ENCODE assay signal across 9 cellular contexts in genomic region chr22:19109198-19110063, GRCh38. TPM values are rescaled to one million over a fixed set of nuclear protein-coding genes. Genes with fewer than 3 reads are reported as not detected.
DNase-seq lines count a peak whose midpoint lies in the region; ATAC-seq and TF ChIP-seq lines count a peak whose summit lies in the region.
"Had no signal": no experiment of that assay in that cellular context is flagged by ENCODE, and none has a peak within 500 bp of the region (broad histone marks: within the 10 kb centered on the region; RNA-seq: fewer than 3 reads in every experiment).

No MANE protein-coding gene starts in this region.

- no peaks in the 10 kb centered on the region for H3K9me3 Mint-ChIP-seq in MCF 10A (ENCODE audit: unreplicated experiment)

- POLR2A ChIA-PET in MCF 10A (lab: Yijun Ruan, JAX): interaction anchor here (0.8 to 4.0 kb wide), 6 partner anchors 10 to 64 kb away, joined by 3 to 43 read pairs (median 8); partner anchors contain the start of genes DGCR2 and ESS2

- no peak for TF ChIP-seq POLR2A in testis (IDR thresholded peaks at IDR 0.05)

- peak; percentile 43 for DNase-seq in NCI-H510A treated with DMSO at 0.1 percent for 48 hours (lab: John Stamatoyannopoulos, UW)
- DNase-seq in NCI-H510A (lab: John Stamatoyannopoulos, UW): no peak
- DNase-seq in SIG-M5 treated with dmso at 0.1 percent for 504 hours (lab: John Stamatoyannopoulos, UW; ENCODE audit: unreplicated experiment): peak; percentile 99
- DNase-seq in MCF 10A (ENCODE audit: unreplicated experiment): peak; percentile 89
- DNase-seq in lung (ENCODE audit: low spot score): peak; percentile 69
- DNase-seq in upper lobe of right lung: peak; percentile 49
- DNase-seq in testis: no peak

- H3K4me3 Mint-ChIP-seq in MCF 10A (ENCODE audit: unreplicated experiment): peak overlapping the region; percentile 49

- H3K4me3 ChIP-seq in lung (no peak overlapping the region), upper lobe of right lung (peak overlapping the region; percentile 1), testis (no peak overlapping the region)

- ATAC-seq in HG03095 (IDR thresholded peaks at IDR 0.05; ENCODE audit: unreplicated experiment): peak; percentile 78
- ATAC-seq in lung (ENCODE audit: insufficient read depth, low FRiP score): peak; percentile 81
- ATAC-seq in upper lobe of right lung: peak; percentile 88

- intact Hi-C loops in MCF 10A (cut with micrococcal nuclease): no loop called here
- intact Hi-C loops in upper lobe of right lung (cut with DNase I): no loop called here
- intact Hi-C loops in testis (cut with DNase I; ENCODE audit: low total_unique reads): no loop called here

- 19 to 31% methylated on average over 7 of the region's 7 CpGs for WGBS in lung, 2 donors
- 79 to 81% methylated on average over 7 of the region's 7 CpGs for WGBS in testis, 2 donors

- TF ChIP-seq CTCF in MCF 10A (IDR thresholded peaks at IDR 0.05; ENCODE audit: unreplicated experiment): no peak
- TF ChIP-seq CTCF in lung (IDR thresholded peaks at IDR 0.05; ENCODE audit: control extremely low read depth, extremely low read depth): no peak
- no peak for TF ChIP-seq CTCF in upper lobe of right lung (IDR thresholded peaks at IDR 0.05)
- TF ChIP-seq CTCF in testis (IDR thresholded peaks at IDR 0.05): no peak

- peaks cover 14% of the 10 kb centered on the region for H3K36me3 Mint-ChIP-seq in MCF 10A (ENCODE audit: insufficient read depth, unreplicated experiment)

- H3K4me1 ChIP-seq in lung (ENCODE audit: control insufficient read depth in 2 of 2, insufficient read depth in 2 of 2, low read length in 2 of 2): peaks cover 9 to 21% of the 10 kb centered on the region in 2 donors
- peaks cover 54% of the 10 kb centered on the region for H3K4me1 ChIP-seq in upper lobe of right lung
- peaks cover 6% of the 10 kb centered on the region for H3K4me1 ChIP-seq in testis

- H3K4me1 Mint-ChIP-seq in MCF 10A (ENCODE audit: insufficient read depth, unreplicated experiment): peaks cover 34% of the 10 kb centered on the region

- H3K36me3 ChIP-seq in lung (ENCODE audit: control insufficient read depth in 2 of 2, insufficient read depth in 2 of 2, low read length in 2 of 2) (peaks cover 0 to 2% of the 10 kb centered on the region in 2 donors), upper lobe of right lung (no peaks in the 10 kb centered on the region), testis (ENCODE audit: low read depth, missing control alignments) (no peaks in the 10 kb centered on the region)

- no peaks in the 10 kb centered on the region for H3K27me3 Mint-ChIP-seq in MCF 10A (ENCODE audit: insufficient read depth, unreplicated experiment)

- CTCF ChIA-PET in MCF 10A (lab: Yijun Ruan, JAX): interaction anchor here (0.6 to 1.8 kb wide), 3 partner anchors 9 to 24 kb away, joined by 3 to 9 read pairs (median 6); no protein-coding TSS in a partner anchor

- H3K27ac ChIP-seq in lung (ENCODE audit: low read depth in 1 of 2, low read length in 1 of 2) (peak overlapping the region in 1 of 2 donors; percentile 68), upper lobe of right lung (peak overlapping the region; percentile 75), testis (no peak overlapping the region)
- H3K27ac ChIP-seq: C4-2B had no signal

- H3K9me3 ChIP-seq in lung (ENCODE audit: control insufficient read depth in 2 of 2, insufficient read depth in 1 of 2, low read length in 1 of 2): no peaks in the 10 kb centered on the region
- H3K9me3 ChIP-seq in upper lobe of right lung: no peaks in the 10 kb centered on the region
- H3K9me3 ChIP-seq in testis: no peaks in the 10 kb centered on the region

- H3K27ac Mint-ChIP-seq in MCF 10A (ENCODE audit: low read depth, unreplicated experiment): peak overlapping the region; percentile 94

- H3K27me3 ChIP-seq in lung (ENCODE audit: control insufficient read depth, insufficient read depth) (no peaks in the 10 kb centered on the region), upper lobe of right lung (no peaks in the 10 kb centered on the region), testis (no peaks in the 10 kb centered on the region)

- BruUV-seq in MCF 10A (replicated peaks; lab: Mats Ljungman, UMichigan): no TSS peak

RNA-seq across cellular contexts. Expression of gene DGCR2, which starts 12.8 kb away (rescaled TPM):
- 41.2 and 50.1 TPM in 2 replicates for total RNA-seq in MCF 10A (2022)
- 10 to 100 TPM; 57.9 to 77.4 TPM for total RNA-seq in lung
- 10 to 100 TPM; 40.4 to 43.0 TPM for polyA plus RNA-seq in lung
- total RNA-seq in upper lobe of right lung: 70.6 TPM
- 100 to 1,000 TPM in 1 of 2 donors, 10 to 100 TPM in 1; 89.5 to 106 TPM for total RNA-seq in testis
- 64.6 TPM for polyA plus RNA-seq in testis (ENCODE audit: insufficient read depth, low read depth, low replicate concordance)

RNA-seq across cellular contexts. Expression of gene TSSK2, which starts 21.7 kb away (rescaled TPM):
- total RNA-seq in MCF 10A (2022): not detected in 2 replicates
- total RNA-seq in lung: under 1 TPM in 1 of 2 donors, not detected in 1; 0.25 TPM
- under 1 TPM; 0.08 TPM for polyA plus RNA-seq in lung
- not detected for total RNA-seq in upper lobe of right lung
- total RNA-seq in testis: 100 to 1,000 TPM in 1 of 2 donors, 10 to 100 TPM in 1; 66.0 to 188 TPM
- 205 TPM for polyA plus RNA-seq in testis (ENCODE audit: insufficient read depth, low read depth, low replicate concordance)

RNA-seq across cellular contexts. Expression of gene ESS2, which starts 35.0 kb away (rescaled TPM):
- 12.4 and 18.1 TPM in 2 replicates for total RNA-seq in MCF 10A (2022)
- 10 to 100 TPM in 1 of 2 donors, 1 to 10 TPM in 1; 7.9 to 15.3 TPM for total RNA-seq in lung
- 10 to 100 TPM; 12.2 to 19.8 TPM for polyA plus RNA-seq in lung
- total RNA-seq in upper lobe of right lung: 14.0 TPM
- total RNA-seq in testis: 10 to 100 TPM; 27.4 to 38.0 TPM
- 42.9 TPM for polyA plus RNA-seq in testis (ENCODE audit: insufficient read depth, low read depth, low replicate concordance)

RNA-seq across cellular contexts. Expression of gene GSC2, which starts 40.7 kb away (rescaled TPM):
- total RNA-seq in MCF 10A (2022) (not detected in 2 replicates), lung (not detected), upper lobe of right lung (not detected), testis (10 to 100 TPM; 15.3 to 16.0 TPM)
- polyA plus RNA-seq in lung (not detected), testis (ENCODE audit: insufficient read depth, low read depth, low replicate concordance) (2.3 TPM)

Comparison
In these comparisons a context has a peak if more than half of its experiments do, and no peak if none do; other contexts are left out.
1. DNase-seq: peak in NCI-H510A treated with DMSO at 0.1 percent for 48 hours (single experiment), SIG-M5 treated with dmso at 0.1 percent for 504 hours (single experiment), MCF 10A (single experiment), lung (single experiment) and upper lobe of right lung (single experiment); none in NCI-H510A (single experiment) and testis (single experiment).
2. RNA of gene TSSK2, which starts 21.7 kb away (total RNA-seq): 66.0 to 188 TPM in testis; 0.25 TPM in lung, not detected in MCF 10A and not detected in upper lobe of right lung (single experiment); every median in the first group is over 10 times any median in the second.
3. Peak in every context shown above with its lines, with median percentiles within 50 percentile points of each other: ATAC-seq.